9 cellular contexts compared by ENCODE assay signal in genomic region chr19:7852851-7853759, GRCh38. TPM values are rescaled to one million over a fixed set of nuclear protein-coding genes. Genes with fewer than 3 reads are reported as not detected.
DNase-seq lines count a peak whose midpoint lies in the region; ATAC-seq, FAIRE-seq and TF ChIP-seq lines count a peak whose summit lies in the region.
"Had no signal": no experiment of that assay in that cellular context is flagged by ENCODE, and none has a peak within 500 bp of the region (broad histone marks: within the 10 kb centered on the region; RNA-seq: fewer than 3 reads in every experiment).

No MANE protein-coding gene starts in this region.

- no peaks in the 10 kb centered on the region for H4K20me1 ChIP-seq in mammary epithelial cell (ENCODE audit: insufficient read depth, low read length)

- peak overlapping the region; percentile 60 for H3K4me2 ChIP-seq in mammary epithelial cell (ENCODE audit: insufficient read depth, low read depth, low read length)

- in situ Hi-C loops in mammary epithelial cell (cut with MboI; ENCODE audit: low sequenced_read_pairs in 2 of 2): no loop called here

- no peak overlapping the region for H2AFZ ChIP-seq in mammary epithelial cell (ENCODE audit: low read depth, low read length)

- H3K9ac ChIP-seq in mammary epithelial cell (ENCODE audit: insufficient read depth, low read length) (no peak overlapping the region), kidney (ENCODE audit: low read length in 2 of 2) (peak overlapping the region in 1 of 2 donors; percentile 46)

- dilution Hi-C loops in mammary epithelial cell (cut with HindIII; ENCODE audit: low sequenced_read_pairs): loop anchor here (5.0 kb wide), 3 partner anchors 61 to 246 kb away; partner anchors contain the start of gene SNAPC2

- no peaks in the 10 kb centered on the region for H3K9me3 ChIP-seq in mammary epithelial cell (replicated peaks; ENCODE audit: insufficient read depth, low read length)
- no peaks in the 10 kb centered on the region for H3K9me3 ChIP-seq in kidney (ENCODE audit: control insufficient read depth in 1 of 2, low read length in 2 of 2)

- peak; percentile 51 for ATAC-seq in GM18498 (IDR thresholded peaks at IDR 0.05; ENCODE audit: unreplicated experiment)
- ATAC-seq in HG03045 (IDR thresholded peaks at IDR 0.05; ENCODE audit: unreplicated experiment): no peak

- H3K36me3 ChIP-seq in mammary epithelial cell (ENCODE audit: insufficient read depth, low read length) (no peaks in the 10 kb centered on the region), kidney (ENCODE audit: control insufficient read depth in 1 of 2, insufficient read depth in 2 of 2, low read length in 2 of 2) (no peaks in the 10 kb centered on the region)

- WGBS in mammary epithelial cell (ENCODE audit: low coverage, missing lambda C conversion rate): 20% methylated on average over 32 of the region's 45 CpGs

- no peaks in the 10 kb centered on the region for H3K79me2 ChIP-seq in mammary epithelial cell (ENCODE audit: insufficient read depth, low read length)

- TF ChIP-seq CTCF in 22Rv1 (IDR thresholded peaks at IDR 0.05) (peak; percentile 98), WI38 (IDR thresholded peaks at IDR 0.05; ENCODE audit: low read depth, low read length) (peak; percentile 71), mammary epithelial cell (conservative IDR thresholded peaks at IDR 0.05 in 1 of 2, IDR thresholded peaks at IDR 0.05 in 1 of 2; ENCODE audit: extremely low read depth in 1 of 2, insufficient read depth in 1 of 2, low read depth in 1 of 2, low read length in 2 of 2) (peak; percentile 55 to 85), kidney (IDR thresholded peaks at IDR 0.05; ENCODE audit: borderline replicate concordance, extremely low read depth, insufficient read depth) (peak; percentile 64)

- no TSS peak for BruUV-seq in mammary epithelial cell (replicated peaks; lab: Mats Ljungman, UMichigan)

- H3K27me3 ChIP-seq in mammary epithelial cell (ENCODE audit: insufficient read depth, low read length): no peaks in the 10 kb centered on the region

- FAIRE-seq in kidney (lab: Jason Lieb, UNC): no peak

- H3K27ac ChIP-seq in 22Rv1 (peak overlapping the region; percentile 40), mammary epithelial cell (ENCODE audit: insufficient read depth, low read depth, low read length) (no peak overlapping the region), kidney (ENCODE audit: low read depth in 2 of 2, low read length in 2 of 2) (no peak overlapping the region)

- no peak overlapping the region for H3K4me3 ChIP-seq in WI38 (ENCODE audit: low read depth, low read length)
- no peak overlapping the region for H3K4me3 ChIP-seq in mammary epithelial cell (replicated peaks in 1 of 3; ENCODE audit: insufficient read depth in 1 of 3, low read depth in 2 of 3, low read length in 3 of 3)
- H3K4me3 ChIP-seq in kidney (ENCODE audit: low read length in 2 of 2): no peak overlapping the region

- H3K4me1 ChIP-seq in mammary epithelial cell (ENCODE audit: insufficient read depth, low read length): peaks cover 4% of the 10 kb centered on the region
- no peaks in the 10 kb centered on the region for H3K4me1 ChIP-seq in kidney (ENCODE audit: control insufficient read depth in 1 of 2, insufficient read depth in 1 of 2, low read depth in 1 of 2, low read length in 2 of 2)

- CTCF ChIA-PET in mammary epithelial cell (lab: Charles Lee; ENCODE audit: low non-redundant PET): interaction anchor here (0.6 to 0.7 kb wide), 3 partner anchors 68 to 398 kb away, joined by 4 to 8 read pairs (median 5); no protein-coding TSS in a partner anchor

- intact Hi-C loops in mammary epithelial cell (cut with micrococcal nuclease): loop anchor here (1.0 to 10.0 kb wide), 3 partner anchors 50 to 402 kb away; partner anchors contain the start of gene MAP2K7
- intact Hi-C loops in kidney (cut with DNase I): no loop called here

- DNase-seq in NCI-H2081 treated with DMSO at 0.1 percent for 48 hours (lab: John Stamatoyannopoulos, UW): peak; percentile 30
- peak; percentile 63 for DNase-seq in mammary epithelial cell
- peak; percentile 94 for DNase-seq in kidney
- peak; percentile 68 for DNase-seq in stimulated activated CD4-positive, alpha-beta T cell treated with anti-CD3 and anti-CD28 coated beads, Interleukin-4, amount 100 ng/mL, for 1 hour

RNA-seq across cellular contexts. Expression of gene PRR36, which starts 21.1 kb away (rescaled TPM):
- under 1 TPM; under 0.01 to 0.12 TPM for total RNA-seq in mammary epithelial cell
- polyA plus RNA-seq in mammary epithelial cell: 0.01 TPM
- polyA minus RNA-seq in mammary epithelial cell: not detected
- 4.2 TPM for total RNA-seq in kidney
- polyA plus RNA-seq in kidney (ENCODE audit: insufficient read depth, low read depth, low replicate concordance): 1.1 TPM

RNA-seq across cellular contexts. Expression of gene EVI5L, which starts 23.1 kb away (rescaled TPM):
- 10 to 100 TPM; 15.2 to 17.5 TPM for total RNA-seq in mammary epithelial cell
- polyA plus RNA-seq in mammary epithelial cell: 6.8 TPM
- 26.1 TPM for polyA minus RNA-seq in mammary epithelial cell
- total RNA-seq in kidney: 15.9 TPM
- 14.5 TPM for polyA plus RNA-seq in kidney (ENCODE audit: insufficient read depth, low read depth, low replicate concordance)

RNA-seq across cellular contexts. Expression of gene LRRC8E, which starts 35.2 kb away (rescaled TPM):
- total RNA-seq in mammary epithelial cell (10 to 100 TPM in 1 of 2 donors, 1 to 10 TPM in 1; 8.5 to 14.2 TPM), kidney (9.1 TPM)
- polyA plus RNA-seq in mammary epithelial cell (6.5 TPM), kidney (ENCODE audit: insufficient read depth, low read depth, low replicate concordance) (2.2 TPM)
- 11.8 TPM for polyA minus RNA-seq in mammary epithelial cell
- total RNA-seq: mononuclear cell had no signal

RNA-seq across cellular contexts. Expression of gene MAP2K7, which starts 50.6 kb away (rescaled TPM):
- total RNA-seq in mammary epithelial cell (10 to 100 TPM; 11.3 to 33.3 TPM), kidney (37.0 TPM)
- polyA plus RNA-seq in mammary epithelial cell (10.7 TPM), kidney (ENCODE audit: insufficient read depth, low read depth, low replicate concordance) (16.7 TPM)
- 4.9 TPM for polyA minus RNA-seq in mammary epithelial cell

Comparison
In these comparisons a context has a peak if more than half of its experiments do, and no peak if none do; other contexts are left out.
1. DNase-seq: peak in every context shown above with its lines; median percentile 94 in kidney; 68 in stimulated activated CD4-positive, alpha-beta T cell treated with anti-CD3 and anti-CD28 coated beads, Interleukin-4, amount 100 ng/mL, for 1 hour; 63 in mammary epithelial cell; 30 in NCI-H2081 treated with DMSO at 0.1 percent for 48 hours.